ENCODE assay signal across 2 cellular contexts in the genomic region with DNA sequence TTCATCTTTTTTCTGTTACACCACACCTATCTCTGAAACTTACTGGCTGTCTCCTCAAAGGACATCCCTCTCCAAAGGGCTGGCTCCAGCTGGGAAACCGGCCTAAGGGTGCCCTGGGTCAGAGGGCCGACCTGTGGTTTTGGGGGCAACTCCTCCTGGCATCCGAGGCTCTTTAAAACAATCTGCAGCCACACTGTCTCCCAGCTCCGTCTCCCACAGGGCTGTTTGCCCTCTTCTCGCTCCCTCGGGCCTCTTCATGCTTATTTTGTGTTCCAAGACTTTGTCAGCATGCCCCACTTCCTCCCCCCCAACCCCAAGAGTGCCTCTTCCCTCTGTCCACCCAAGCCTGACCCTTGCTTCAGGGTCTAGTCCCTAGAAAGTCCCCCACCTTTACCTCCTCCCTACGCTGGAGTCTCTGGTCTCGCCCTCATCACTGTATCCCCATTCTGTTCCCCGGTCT.
TF ChIP-seq lines count a peak whose summit lies in the region.

No MANE protein-coding gene starts in this region.

TF ChIP-seq in WTC11, 78 proteins besides CTCF, POLR2A, EP300 and RAD21:
- TF ChIP-seq RORB (CRISPR knock-in tag; IDR thresholded peaks at IDR 0.05) (no peak), PRRX2 (CRISPR knock-in tag; IDR thresholded peaks at IDR 0.05) (no peak), ZNF138 (CRISPR knock-in tag; conservative IDR thresholded peaks at IDR 0.05) (no peak), ATF1 (CRISPR knock-in tag; IDR thresholded peaks at IDR 0.05) (no peak), CBFB (CRISPR knock-in tag; IDR thresholded peaks at IDR 0.05; ENCODE audit: low read depth) (no peak), CREB1 (CRISPR knock-in tag; IDR thresholded peaks at IDR 0.05) (no peak), SMAD4 (CRISPR knock-in tag; IDR thresholded peaks at IDR 0.05) (no peak), NR1H2 (CRISPR knock-in tag; IDR thresholded peaks at IDR 0.05) (no peak)
- TF ChIP-seq, protein P1, sequence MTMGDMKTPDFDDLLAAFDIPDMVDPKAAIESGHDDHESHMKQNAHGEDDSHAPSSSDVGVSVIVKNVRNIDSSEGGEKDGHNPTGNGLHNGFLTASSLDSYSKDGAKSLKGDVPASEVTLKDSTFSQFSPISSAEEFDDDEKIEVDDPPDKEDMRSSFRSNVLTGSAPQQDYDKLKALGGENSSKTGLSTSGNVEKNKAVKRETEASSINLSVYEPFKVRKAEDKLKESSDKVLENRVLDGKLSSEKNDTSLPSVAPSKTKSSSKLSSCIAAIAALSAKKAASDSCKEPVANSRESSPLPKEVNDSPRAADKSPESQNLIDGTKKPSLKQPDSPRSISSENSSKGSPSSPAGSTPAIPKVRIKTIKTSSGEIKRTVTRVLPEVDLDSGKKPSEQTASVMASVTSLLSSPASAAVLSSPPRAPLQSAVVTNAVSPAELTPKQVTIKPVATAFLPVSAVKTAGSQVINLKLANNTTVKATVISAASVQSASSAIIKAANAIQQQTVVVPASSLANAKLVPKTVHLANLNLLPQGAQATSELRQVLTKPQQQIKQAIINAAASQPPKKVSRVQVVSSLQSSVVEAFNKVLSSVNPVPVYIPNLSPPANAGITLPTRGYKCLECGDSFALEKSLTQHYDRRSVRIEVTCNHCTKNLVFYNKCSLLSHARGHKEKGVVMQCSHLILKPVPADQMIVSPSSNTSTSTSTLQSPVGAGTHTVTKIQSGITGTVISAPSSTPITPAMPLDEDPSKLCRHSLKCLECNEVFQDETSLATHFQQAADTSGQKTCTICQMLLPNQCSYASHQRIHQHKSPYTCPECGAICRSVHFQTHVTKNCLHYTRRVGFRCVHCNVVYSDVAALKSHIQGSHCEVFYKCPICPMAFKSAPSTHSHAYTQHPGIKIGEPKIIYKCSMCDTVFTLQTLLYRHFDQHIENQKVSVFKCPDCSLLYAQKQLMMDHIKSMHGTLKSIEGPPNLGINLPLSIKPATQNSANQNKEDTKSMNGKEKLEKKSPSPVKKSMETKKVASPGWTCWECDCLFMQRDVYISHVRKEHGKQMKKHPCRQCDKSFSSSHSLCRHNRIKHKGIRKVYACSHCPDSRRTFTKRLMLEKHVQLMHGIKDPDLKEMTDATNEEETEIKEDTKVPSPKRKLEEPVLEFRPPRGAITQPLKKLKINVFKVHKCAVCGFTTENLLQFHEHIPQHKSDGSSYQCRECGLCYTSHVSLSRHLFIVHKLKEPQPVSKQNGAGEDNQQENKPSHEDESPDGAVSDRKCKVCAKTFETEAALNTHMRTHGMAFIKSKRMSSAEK (CRISPR knock-in tag; IDR thresholded peaks at IDR 0.05; ENCODE audit: borderline replicate concordance) = no peak
- TF ChIP-seq, protein P2, sequence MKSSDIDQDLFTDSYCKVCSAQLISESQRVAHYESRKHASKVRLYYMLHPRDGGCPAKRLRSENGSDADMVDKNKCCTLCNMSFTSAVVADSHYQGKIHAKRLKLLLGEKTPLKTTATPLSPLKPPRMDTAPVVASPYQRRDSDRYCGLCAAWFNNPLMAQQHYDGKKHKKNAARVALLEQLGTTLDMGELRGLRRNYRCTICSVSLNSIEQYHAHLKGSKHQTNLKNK (CRISPR knock-in tag; IDR thresholded peaks at IDR 0.05) = no peak

TF ChIP-seq in HepG2, 621 proteins besides CTCF, POLR2A, EP300 and RAD21:
- TF ChIP-seq MZF1 (CRISPR knock-in tag; IDR thresholded peaks at IDR 0.05; ENCODE audit: borderline replicate concordance) = no peak
- no peak for TF ChIP-seq ZNF335 (CRISPR knock-in tag; IDR thresholded peaks at IDR 0.05)
- no peak for TF ChIP-seq AGO2 (optimal IDR thresholded peaks at IDR 0.05; ENCODE audit: low read depth, low read length)
- no peak for TF ChIP-seq NR2F6 (IDR thresholded peaks at IDR 0.05)
- TF ChIP-seq NR2F6 (CRISPR knock-in tag; IDR thresholded peaks at IDR 0.05) = no peak
- TF ChIP-seq, protein P3, sequence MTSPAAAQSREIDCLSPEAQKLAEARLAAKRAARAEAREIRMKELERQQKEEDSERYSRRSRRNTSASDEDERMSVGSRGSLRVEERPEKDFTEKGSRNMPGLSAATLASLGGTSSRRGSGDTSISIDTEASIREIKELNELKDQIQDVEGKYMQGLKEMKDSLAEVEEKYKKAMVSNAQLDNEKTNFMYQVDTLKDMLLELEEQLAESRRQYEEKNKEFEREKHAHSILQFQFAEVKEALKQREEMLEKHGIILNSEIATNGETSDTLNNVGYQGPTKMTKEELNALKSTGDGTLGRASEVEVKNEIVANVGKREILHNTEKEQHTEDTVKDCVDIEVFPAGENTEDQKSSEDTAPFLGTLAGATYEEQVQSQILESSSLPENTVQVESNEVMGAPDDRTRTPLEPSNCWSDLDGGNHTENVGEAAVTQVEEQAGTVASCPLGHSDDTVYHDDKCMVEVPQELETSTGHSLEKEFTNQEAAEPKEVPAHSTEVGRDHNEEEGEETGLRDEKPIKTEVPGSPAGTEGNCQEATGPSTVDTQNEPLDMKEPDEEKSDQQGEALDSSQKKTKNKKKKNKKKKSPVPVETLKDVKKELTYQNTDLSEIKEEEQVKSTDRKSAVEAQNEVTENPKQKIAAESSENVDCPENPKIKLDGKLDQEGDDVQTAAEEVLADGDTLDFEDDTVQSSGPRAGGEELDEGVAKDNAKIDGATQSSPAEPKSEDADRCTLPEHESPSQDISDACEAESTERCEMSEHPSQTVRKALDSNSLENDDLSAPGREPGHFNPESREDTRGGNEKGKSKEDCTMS (CRISPR knock-in tag; conservative IDR thresholded peaks at IDR 0.05) = no peak
- no peak for TF ChIP-seq KDM4B (CRISPR knock-in tag; IDR thresholded peaks at IDR 0.05)
- no peak for TF ChIP-seq PATZ1 (CRISPR knock-in tag; IDR thresholded peaks at IDR 0.05)
- TF ChIP-seq PRPF4 (IDR thresholded peaks at IDR 0.05; ENCODE audit: low read depth, low read length, poor library complexity, severe bottlenecking) = no peak
- TF ChIP-seq, protein P4, sequence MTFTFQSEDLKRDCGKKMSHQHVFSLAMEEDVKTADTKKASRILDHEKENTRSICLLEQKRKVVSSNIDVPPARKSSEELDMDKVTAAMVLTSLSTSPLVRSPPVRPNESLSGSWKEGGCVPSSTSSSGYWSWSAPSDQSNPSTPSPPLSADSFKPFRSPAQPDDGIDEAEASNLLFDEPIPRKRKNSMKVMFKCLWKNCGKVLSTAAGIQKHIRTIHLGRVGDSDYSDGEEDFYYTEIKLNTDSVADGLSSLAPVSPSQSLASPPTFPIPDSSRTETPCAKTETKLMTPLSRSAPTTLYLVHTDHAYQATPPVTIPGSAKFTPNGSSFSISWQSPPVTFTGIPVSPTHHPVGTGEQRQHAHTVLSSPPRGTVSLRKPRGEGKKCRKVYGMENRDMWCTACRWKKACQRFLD (CRISPR knock-in tag; IDR thresholded peaks at IDR 0.05; ENCODE audit: borderline replicate concordance) = no peak
- 0 out of 4 replicates have a peak, but pooled peaks of 1 of the 2 experiments have one; percentile 21 for TF ChIP-seq HMGXB4 (CRISPR knock-in tag; IDR thresholded peaks at IDR 0.05; ENCODE audit: borderline replicate concordance in 1 of 2, low read depth in 1 of 2)
- TF ChIP-seq, protein P5, sequence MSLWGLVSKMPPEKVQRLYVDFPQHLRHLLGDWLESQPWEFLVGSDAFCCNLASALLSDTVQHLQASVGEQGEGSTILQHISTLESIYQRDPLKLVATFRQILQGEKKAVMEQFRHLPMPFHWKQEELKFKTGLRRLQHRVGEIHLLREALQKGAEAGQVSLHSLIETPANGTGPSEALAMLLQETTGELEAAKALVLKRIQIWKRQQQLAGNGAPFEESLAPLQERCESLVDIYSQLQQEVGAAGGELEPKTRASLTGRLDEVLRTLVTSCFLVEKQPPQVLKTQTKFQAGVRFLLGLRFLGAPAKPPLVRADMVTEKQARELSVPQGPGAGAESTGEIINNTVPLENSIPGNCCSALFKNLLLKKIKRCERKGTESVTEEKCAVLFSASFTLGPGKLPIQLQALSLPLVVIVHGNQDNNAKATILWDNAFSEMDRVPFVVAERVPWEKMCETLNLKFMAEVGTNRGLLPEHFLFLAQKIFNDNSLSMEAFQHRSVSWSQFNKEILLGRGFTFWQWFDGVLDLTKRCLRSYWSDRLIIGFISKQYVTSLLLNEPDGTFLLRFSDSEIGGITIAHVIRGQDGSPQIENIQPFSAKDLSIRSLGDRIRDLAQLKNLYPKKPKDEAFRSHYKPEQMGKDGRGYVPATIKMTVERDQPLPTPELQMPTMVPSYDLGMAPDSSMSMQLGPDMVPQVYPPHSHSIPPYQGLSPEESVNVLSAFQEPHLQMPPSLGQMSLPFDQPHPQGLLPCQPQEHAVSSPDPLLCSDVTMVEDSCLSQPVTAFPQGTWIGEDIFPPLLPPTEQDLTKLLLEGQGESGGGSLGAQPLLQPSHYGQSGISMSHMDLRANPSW (CRISPR knock-in tag; IDR thresholded peaks at IDR 0.05; ENCODE audit: borderline replicate concordance) = no peak
- TF ChIP-seq ZNF546 (CRISPR knock-in tag; conservative IDR thresholded peaks at IDR 0.05) = no peak
- TF ChIP-seq HNRNPLL (IDR thresholded peaks at IDR 0.05; ENCODE audit: low read depth, low read length, poor library complexity, severe bottlenecking) = no peak
- 0 out of 2 replicates have a peak, but pooled peaks have one; percentile 24 for TF ChIP-seq ZSCAN25 (CRISPR knock-in tag; IDR thresholded peaks at IDR 0.05)
- TF ChIP-seq HOXA9 (CRISPR knock-in tag; IDR thresholded peaks at IDR 0.05; ENCODE audit: borderline replicate concordance) = no peak
- peak; percentile 65; the same call in 1 of the 2 replicates for TF ChIP-seq ZNF768 (CRISPR knock-in tag; IDR thresholded peaks at IDR 0.05)
- TF ChIP-seq, protein P6, sequence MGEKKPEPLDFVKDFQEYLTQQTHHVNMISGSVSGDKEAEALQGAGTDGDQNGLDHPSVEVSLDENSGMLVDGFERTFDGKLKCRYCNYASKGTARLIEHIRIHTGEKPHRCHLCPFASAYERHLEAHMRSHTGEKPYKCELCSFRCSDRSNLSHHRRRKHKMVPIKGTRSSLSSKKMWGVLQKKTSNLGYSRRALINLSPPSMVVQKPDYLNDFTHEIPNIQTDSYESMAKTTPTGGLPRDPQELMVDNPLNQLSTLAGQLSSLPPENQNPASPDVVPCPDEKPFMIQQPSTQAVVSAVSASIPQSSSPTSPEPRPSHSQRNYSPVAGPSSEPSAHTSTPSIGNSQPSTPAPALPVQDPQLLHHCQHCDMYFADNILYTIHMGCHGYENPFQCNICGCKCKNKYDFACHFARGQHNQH (CRISPR knock-in tag; IDR thresholded peaks at IDR 0.05) = 0 out of 2 replicates have a peak, but pooled peaks have one; percentile 0
TF ChIP-seq in HepG2: peak in this region for 4.
